Comparison of ENCODE assay signal across 20 cellular contexts in genomic region chr7:118731854-118732253, GRCh38.
DNase-seq lines count a peak whose midpoint lies in the region; ATAC-seq, FAIRE-seq and TF ChIP-seq lines count a peak whose summit lies in the region.
"Had no signal": no experiment of that assay in that cellular context is flagged by ENCODE, and none has a peak within 500 bp of the region (broad histone marks: within the 10 kb centered on the region; RNA-seq: fewer than 3 reads in every experiment).

No MANE protein-coding gene starts in this region.

- H3K4me1 Mint-ChIP-seq in MCF 10A (ENCODE audit: insufficient read depth, unreplicated experiment) (no peaks in the 10 kb centered on the region), type B pancreatic cell (ENCODE audit: unreplicated experiment) (no peaks in the 10 kb centered on the region)
- H3K4me1 Mint-ChIP-seq: activated CD4-positive, alpha-beta T cell treated with anti-CD3 and anti-CD28 coated beads, Interleukin-2, amount 10 ng/mL, durations not matched to agents 7 days and 5 days; CD8-positive, alpha-beta memory T cell; memory B cell; naive thymus-derived CD8-positive, alpha-beta T cell had no signal

- H3K27ac ChIP-seq in mammary epithelial cell (ENCODE audit: insufficient read depth, low read depth, low read length) = no peak overlapping the region
- H3K27ac ChIP-seq in MM.1S (ENCODE audit: low read length) = no peak overlapping the region
- no peak overlapping the region for H3K27ac ChIP-seq in GM12878 (ENCODE audit: control insufficient read depth, insufficient read depth)
- no peak overlapping the region for H3K27ac ChIP-seq in Peyer's patch

- H3K4me3 ChIP-seq in mammary epithelial cell (replicated peaks in 1 of 3; ENCODE audit: insufficient read depth in 1 of 3, low read depth in 2 of 3, low read length in 3 of 3) = no peak overlapping the region
- H3K4me3 ChIP-seq in MM.1S (ENCODE audit: low read length) = no peak overlapping the region
- H3K4me3 ChIP-seq in GM12878 = no peak overlapping the region
- H3K4me3 ChIP-seq in Peyer's patch = no peak overlapping the region

- in situ Hi-C loops in mammary epithelial cell (cut with MboI; ENCODE audit: low sequenced_read_pairs in 2 of 2) (no loop called here), GM12878 (cut with MboI) (no loop called here)

- RAD21 ChIA-PET in GM12878 (lab: Charles Lee; ENCODE audit: unreplicated experiment) = no interaction called here

- no peak overlapping the region for H3K4me3 Mint-ChIP-seq in MCF 10A (ENCODE audit: unreplicated experiment)
- H3K4me3 Mint-ChIP-seq in type B pancreatic cell = no peak overlapping the region
- H3K4me3 Mint-ChIP-seq: activated CD4-positive, alpha-beta T cell treated with anti-CD3 and anti-CD28 coated beads, Interleukin-2, amount 10 ng/mL, durations not matched to agents 7 days and 5 days; CD8-positive, alpha-beta memory T cell; HFFc6; memory B cell; naive thymus-derived CD8-positive, alpha-beta T cell had no signal

- H3F3A ChIP-seq in MM.1S (ENCODE audit: insufficient read depth, low read length) = no peaks in the 10 kb centered on the region

- no peaks in the 10 kb centered on the region for H3K36me3 ChIP-seq in mammary epithelial cell (ENCODE audit: insufficient read depth, low read length)
- no peaks in the 10 kb centered on the region for H3K36me3 ChIP-seq in MM.1S (replicated peaks; ENCODE audit: insufficient read depth, low read length)
- H3K36me3 ChIP-seq in GM12878 (ENCODE audit: control insufficient read depth in 2 of 2, insufficient read depth in 2 of 2, low read length in 1 of 2) = no peaks in the 10 kb centered on the region
- no peaks in the 10 kb centered on the region for H3K36me3 ChIP-seq in Peyer's patch

- dilution Hi-C loops in mammary epithelial cell (cut with HindIII; ENCODE audit: low sequenced_read_pairs) = no loop called here

- H3K9ac ChIP-seq in mammary epithelial cell (ENCODE audit: insufficient read depth, low read length) = no peak overlapping the region
- H3K9ac ChIP-seq in MM.1S (ENCODE audit: low read length) = no peak overlapping the region
- no peak overlapping the region for H3K9ac ChIP-seq in GM12878 (ENCODE audit: control insufficient read depth, insufficient read depth, low read length)

- H3K27ac Mint-ChIP-seq in MCF 10A (ENCODE audit: low read depth, unreplicated experiment) (no peak overlapping the region), type B pancreatic cell (no peak overlapping the region)
- H3K27ac Mint-ChIP-seq: activated CD4-positive, alpha-beta T cell treated with anti-CD3 and anti-CD28 coated beads, Interleukin-2, amount 10 ng/mL, durations not matched to agents 7 days and 5 days; CD8-positive, alpha-beta memory T cell; HFFc6; memory B cell; naive thymus-derived CD8-positive, alpha-beta T cell had no signal

- no peaks in the 10 kb centered on the region for H3K9me2 ChIP-seq in MM.1S (replicated peaks; ENCODE audit: insufficient read depth, low read length)

- no peak for TF ChIP-seq EP300 in GM12878 (IDR thresholded peaks at IDR 0.05; ENCODE audit: borderline replicate concordance in 1 of 2, control insufficient read depth in 1 of 2, low read depth in 2 of 2, low read length in 2 of 2)

- peaks cover 4% of the 10 kb centered on the region for H3K27me3 ChIP-seq in mammary epithelial cell (ENCODE audit: insufficient read depth, low read length)
- no peaks in the 10 kb centered on the region for H3K27me3 ChIP-seq in MM.1S (replicated peaks; ENCODE audit: insufficient read depth, low read length)
- H3K27me3 ChIP-seq in GM12878 (replicated peaks in 1 of 2; ENCODE audit: control insufficient read depth in 2 of 2, insufficient read depth in 2 of 2, low read length in 1 of 2) = no peaks in the 10 kb centered on the region
- H3K27me3 ChIP-seq in Peyer's patch = no peaks in the 10 kb centered on the region

- H2AFZ ChIP-seq in mammary epithelial cell (ENCODE audit: low read depth, low read length) = no peak overlapping the region
- no peak overlapping the region for H2AFZ ChIP-seq in MM.1S (ENCODE audit: low read length)
- H2AFZ ChIP-seq in GM12878 (ENCODE audit: control insufficient read depth, low read depth, low read length) = no peak overlapping the region

- POLR2A ChIA-PET in MCF 10A (lab: Yijun Ruan, JAX) = interaction anchor here (0.6 kb wide), 1 partner anchor 41 kb away, joined by 3 read pairs; no protein-coding TSS in a partner anchor
- POLR2A ChIA-PET in GM12878 (lab: Charles Lee) = no interaction called here

- peak; percentile 56 for FAIRE-seq in GM12878 (lab: Jason Lieb, UNC)
- FAIRE-seq: kidney had no signal

- TF ChIP-seq CTCF in MCF 10A (IDR thresholded peaks at IDR 0.05; ENCODE audit: unreplicated experiment) = no peak
- peak in 1 of 2 donors; percentile 20 for TF ChIP-seq CTCF in mammary epithelial cell (conservative IDR thresholded peaks at IDR 0.05 in 1 of 2, IDR thresholded peaks at IDR 0.05 in 1 of 2; ENCODE audit: extremely low read depth in 1 of 2, insufficient read depth in 1 of 2, low read depth in 1 of 2, low read length in 2 of 2)
- peak; percentile 12; the same call in 1 of the 2 replicates for TF ChIP-seq CTCF in MM.1S (IDR thresholded peaks at IDR 0.05; ENCODE audit: low read length)
- TF ChIP-seq CTCF in GM12878 (IDR thresholded peaks at IDR 0.05 in 2 of 3, conservative IDR thresholded peaks at IDR 0.05 in 1 of 3; ENCODE audit: control insufficient read depth in 2 of 3, extremely low read depth in 1 of 3, insufficient read depth in 1 of 3, low read depth in 3 of 3, low read length in 3 of 3) = no peak
- no peak for TF ChIP-seq CTCF in type B pancreatic cell (conservative IDR thresholded peaks at IDR 0.05)
- no peak for TF ChIP-seq CTCF in Peyer's patch (IDR thresholded peaks at IDR 0.05)

- 9% methylated on average over 2 of the region's 2 CpGs for WGBS in mammary epithelial cell (ENCODE audit: low coverage, missing lambda C conversion rate)
- WGBS in GM12878 (ENCODE audit: insufficient coverage, insufficient replicate concordance, low lambda C conversion rate, missing lambda C conversion rate) = 0% methylated on average over 2 of the region's 2 CpGs

- DNase-seq in MCF 10A (ENCODE audit: unreplicated experiment) (peak; percentile 3), mammary epithelial cell (no peak), MM.1S (peak; percentile 26), GM12878 (ENCODE audit: low read depth, low spot score) (no peak), type B pancreatic cell (ENCODE audit: extremely low spot score, unreplicated experiment) (no peak), Peyer's patch (no peak), mesenteric fat pad (ENCODE audit: low spot score) (no peak)
- no peak for DNase-seq in activated CD4-positive, alpha-beta T cell treated with anti-CD3 and anti-CD28 coated beads for 1 hour
- DNase-seq: activated CD4-positive, alpha-beta T cell treated with anti-CD3 and anti-CD28 coated beads, Interleukin-2, amount 10 ng/mL, durations not matched to agents 7 days and 5 days; activated CD8-positive, alpha-beta memory T cell treated with anti-CD3 and anti-CD28 coated beads, Interleukin-2, amount 50 U/mL, for 48 hours; amygdala; caudate nucleus; CD8-positive, alpha-beta memory T cell; effector memory CD4-positive, alpha-beta T cell; head of caudate nucleus; HFFc6; kidney; naive thymus-derived CD8-positive, alpha-beta T cell; RPMI8226 had no signal

- H3K9me3 Mint-ChIP-seq in MCF 10A (ENCODE audit: unreplicated experiment) (no peaks in the 10 kb centered on the region), type B pancreatic cell (no peaks in the 10 kb centered on the region)
- H3K9me3 Mint-ChIP-seq: activated CD4-positive, alpha-beta T cell treated with anti-CD3 and anti-CD28 coated beads, Interleukin-2, amount 10 ng/mL, durations not matched to agents 7 days and 5 days had no signal

- BruUV-seq in MCF 10A (replicated peaks; lab: Mats Ljungman, UMichigan) = no TSS peak
- BruUV-seq in mammary epithelial cell (replicated peaks; lab: Mats Ljungman, UMichigan) = no TSS peak
- no TSS peak for BruUV-seq in GM12878 (replicated peaks; lab: Mats Ljungman, UMichigan)

- H3K4me1 ChIP-seq in mammary epithelial cell (ENCODE audit: insufficient read depth, low read length) (no peaks in the 10 kb centered on the region), MM.1S (ENCODE audit: low read length) (no peaks in the 10 kb centered on the region), GM12878 (ENCODE audit: control insufficient read depth, insufficient read depth, low read length) (no peaks in the 10 kb centered on the region), Peyer's patch (no peaks in the 10 kb centered on the region)

- no peaks in the 10 kb centered on the region for H4K20me1 ChIP-seq in mammary epithelial cell (ENCODE audit: insufficient read depth, low read length)
- no peaks in the 10 kb centered on the region for H4K20me1 ChIP-seq in MM.1S (ENCODE audit: insufficient read depth, low read length)
- H4K20me1 ChIP-seq in GM12878 (ENCODE audit: control insufficient read depth, insufficient read depth) = no peaks in the 10 kb centered on the region

- no peak for TF ChIP-seq RAD21 in GM12878 (IDR thresholded peaks at IDR 0.05; ENCODE audit: insufficient read depth, low read depth, low read length)

- H3K9me3 ChIP-seq in mammary epithelial cell (replicated peaks; ENCODE audit: insufficient read depth, low read length) (no peaks in the 10 kb centered on the region), MM.1S (replicated peaks; ENCODE audit: insufficient read depth, low read length) (no peaks in the 10 kb centered on the region), GM12878 (replicated peaks; ENCODE audit: control insufficient read depth, insufficient read depth, low read length) (no peaks in the 10 kb centered on the region), Peyer's patch (no peaks in the 10 kb centered on the region)

- TF ChIP-seq POLR2A in GM12878 (IDR thresholded peaks at IDR 0.05; ENCODE audit: low read depth, low read length) (no peak), Peyer's patch (IDR thresholded peaks at IDR 0.05) (no peak)

- SMC1A ChIA-PET in GM12878 (lab: Charles Lee; ENCODE audit: uncharacterized antibody, unreplicated experiment) = no interaction called here

- H3K79me2 ChIP-seq in mammary epithelial cell (ENCODE audit: insufficient read depth, low read length) (no peaks in the 10 kb centered on the region), MM.1S (ENCODE audit: low read length) (no peaks in the 10 kb centered on the region), GM12878 (ENCODE audit: control insufficient read depth, insufficient read depth, low read length) (no peaks in the 10 kb centered on the region)

- ATAC-seq in GM12878 = peak; percentile 30; the same call in 1 of the 3 replicates
- ATAC-seq: naive thymus-derived CD8-positive, alpha-beta T cell had no signal

- H3K27me3 Mint-ChIP-seq in MCF 10A (ENCODE audit: insufficient read depth, unreplicated experiment) = peaks cover 28% of the 10 kb centered on the region
- no peaks in the 10 kb centered on the region for H3K27me3 Mint-ChIP-seq in type B pancreatic cell
- H3K27me3 Mint-ChIP-seq: activated CD4-positive, alpha-beta T cell treated with anti-CD3 and anti-CD28 coated beads, Interleukin-2, amount 10 ng/mL, durations not matched to agents 7 days and 5 days; CD8-positive, alpha-beta memory T cell; memory B cell; naive thymus-derived CD8-positive, alpha-beta T cell had no signal

- CTCF ChIA-PET in MCF 10A (lab: Yijun Ruan, JAX) = interaction anchor here (0.5 to 1.2 kb wide), 5 partner anchors 15 to 1467 kb away, joined by 3 to 6 read pairs (median 4); no protein-coding TSS in a partner anchor
- CTCF ChIA-PET in mammary epithelial cell (lab: Charles Lee; ENCODE audit: low non-redundant PET) = no interaction called here
- CTCF ChIA-PET in GM12878 (lab: Yijun Ruan, JAX) = interaction anchor here (1.7 kb wide), 1 partner anchor 40 kb away, joined by 4 read pairs; no protein-coding TSS in a partner anchor

- H3K36me3 Mint-ChIP-seq in MCF 10A (ENCODE audit: insufficient read depth, unreplicated experiment) (no peaks in the 10 kb centered on the region), type B pancreatic cell (no peaks in the 10 kb centered on the region)
- H3K36me3 Mint-ChIP-seq: CD8-positive, alpha-beta memory T cell; memory B cell; naive thymus-derived CD8-positive, alpha-beta T cell had no signal

- no peak overlapping the region for H3K4me2 ChIP-seq in mammary epithelial cell (ENCODE audit: insufficient read depth, low read depth, low read length)
- no peak overlapping the region for H3K4me2 ChIP-seq in MM.1S (ENCODE audit: low read depth, low read length)
- H3K4me2 ChIP-seq in GM12878 (ENCODE audit: control insufficient read depth, insufficient read depth) = no peak overlapping the region

- intact Hi-C loops in MCF 10A (cut with micrococcal nuclease) (loop anchor here (2.0 kb wide), 1 partner anchor 473 kb away; no protein-coding TSS in a partner anchor), mammary epithelial cell (cut with micrococcal nuclease) (no loop called here), GM12878 (cut with micrococcal nuclease; ENCODE audit: unreplicated experiment) (no loop called here)

Comparison
In these comparisons a context has a peak if more than half of its experiments do, and no peak if none do; other contexts are left out.
1. DNase-seq: peak in MCF 10A (single experiment) and MM.1S (single experiment); none in mammary epithelial cell (single experiment), GM12878 (single experiment), activated CD4-positive, alpha-beta T cell treated with anti-CD3 and anti-CD28 coated beads for 1 hour (single experiment), type B pancreatic cell (single experiment), Peyer's patch (0 of 3) and mesenteric fat pad (single experiment).